Comparison of ENCODE assay signal across 16 cellular contexts in genomic region chr20:11995750-11996567, GRCh38.
DNase-seq lines count a peak whose midpoint lies in the region; ATAC-seq and TF ChIP-seq lines count a peak whose summit lies in the region.
"Had no signal": no experiment of that assay in that cellular context is flagged by ENCODE, and none has a peak within 500 bp of the region (broad histone marks: within the 10 kb centered on the region; RNA-seq: fewer than 3 reads in every experiment).

No MANE protein-coding gene starts in this region.

- 60% methylated on average over 8 of the region's 8 CpGs for WGBS in suprapubic skin

- no peak for TF ChIP-seq CTCF in suprapubic skin (IDR thresholded peaks at IDR 0.05)

- no peak overlapping the region for H3K4me3 ChIP-seq in SJSA1
- no peak overlapping the region for H3K4me3 ChIP-seq in suprapubic skin
- H3K4me3 ChIP-seq: Peyer's patch, prostate gland, thoracic aorta had no signal

- intact Hi-C loops in left ventricle myocardium superior (cut with micrococcal nuclease), result no loop called here

- peaks cover 13% of the 10 kb centered on the region for H3K4me1 ChIP-seq in SJSA1 (replicated peaks)
- no peaks in the 10 kb centered on the region for H3K4me1 ChIP-seq in suprapubic skin
- H3K4me1 ChIP-seq: Peyer's patch, prostate gland had no signal

- H3K27me3 ChIP-seq in SJSA1 (replicated peaks), result no peaks in the 10 kb centered on the region
- H3K27me3 ChIP-seq in suprapubic skin, result no peaks in the 10 kb centered on the region
- H3K27me3 ChIP-seq: Peyer's patch had no signal

- TF ChIP-seq EP300 in suprapubic skin (IDR thresholded peaks at IDR 0.05), result no peak

- ATAC-seq in GM18870 (IDR thresholded peaks at IDR 0.05; ENCODE audit: unreplicated experiment) (peak; percentile 59), left ventricle myocardium superior (peak; percentile 45), HG03354 (IDR thresholded peaks at IDR 0.05; ENCODE audit: poor library complexity, severe bottlenecking, unreplicated experiment) (no peak), GM21447 (IDR thresholded peaks at IDR 0.05; ENCODE audit: unreplicated experiment) (no peak)

- TF ChIP-seq POLR2A in suprapubic skin (IDR thresholded peaks at IDR 0.05), result no peak

- H3K27ac ChIP-seq in SJSA1 (peak overlapping the region; percentile 45), suprapubic skin (no peak overlapping the region)
- H3K27ac ChIP-seq: epithelial cell of prostate, Peyer's patch, prostate gland, thoracic aorta had no signal

- DNase-seq in SJSA1 (ENCODE audit: low read depth in 1 of 2, low spot score in 2 of 2), result peak; percentile 44 to 55
- DNase-seq in left ventricle myocardium superior, result no peak
- peak; percentile 91 for DNase-seq in putamen (ENCODE audit: low spot score)
- DNase-seq in NOMO-1 treated with dmso at 0.1 percent for 144 hours (lab: John Stamatoyannopoulos, UW; ENCODE audit: unreplicated experiment), result no peak
- DNase-seq in suprapubic skin (ENCODE audit: low spot score in 2 of 2), result no peak
- DNase-seq: activated CD4-positive, CD25-positive, alpha-beta regulatory T cell; cortex of kidney; NCI-H2029; NCI-H526 treated with DMSO at 0.1 percent for 48 hours; Peyer's patch had no signal

- H3K9me3 ChIP-seq in SJSA1 (replicated peaks), result no peaks in the 10 kb centered on the region
- no peaks in the 10 kb centered on the region for H3K9me3 ChIP-seq in suprapubic skin
- H3K9me3 ChIP-seq: Peyer's patch, prostate gland, thoracic aorta had no signal

- no peaks in the 10 kb centered on the region for H3K36me3 ChIP-seq in SJSA1
- H3K36me3 ChIP-seq in suprapubic skin, result no peaks in the 10 kb centered on the region
- H3K36me3 ChIP-seq: Peyer's patch, prostate gland, thoracic aorta had no signal

Comparison
In these comparisons a context has a peak if more than half of its experiments do, and no peak if none do; other contexts are left out.
1. ATAC-seq: peak in GM18870 (single experiment) and left ventricle myocardium superior (single experiment); none in HG03354 (single experiment) and GM21447 (single experiment).
2. DNase-seq: peak in SJSA1 (2 of 2) and putamen (single experiment); none in left ventricle myocardium superior (single experiment), NOMO-1 treated with dmso at 0.1 percent for 144 hours (single experiment) and suprapubic skin (0 of 2).